In the genomic region with DNA sequence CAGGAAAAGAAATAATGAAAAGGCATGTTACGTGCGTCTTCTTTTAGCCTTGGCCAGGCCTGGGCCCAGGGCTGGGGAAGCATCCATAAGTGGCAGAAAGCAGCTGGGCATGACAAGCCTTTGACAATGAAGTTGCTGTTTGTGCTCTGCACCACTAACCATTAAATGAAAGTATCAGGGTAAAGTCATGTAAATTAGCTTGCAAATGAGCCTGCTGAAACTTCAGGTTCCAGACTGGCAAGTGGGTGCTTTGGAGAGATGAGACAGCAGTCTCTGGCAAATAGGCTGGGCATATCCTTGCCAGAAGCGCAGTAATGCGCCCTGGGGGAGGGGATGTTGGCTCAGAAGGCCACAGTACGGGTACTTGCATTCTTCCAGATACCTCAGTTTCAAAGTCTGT, we compare ENCODE assay signal across 26 cellular contexts. TPM values are rescaled to one million over a fixed set of nuclear protein-coding genes. Genes with fewer than 3 reads are reported as not detected.
A peak's percentile ranks its signal among the peaks of the same experiment; 100 is the strongest.
DNase-seq lines count a peak whose midpoint lies in the region; ATAC-seq lines count a peak whose summit lies in the region.
"Had no signal": no experiment of that assay in that cellular context is flagged by ENCODE, and none has a peak within 500 bp of the region (broad histone marks: within the 10 kb centered on the region; RNA-seq: fewer than 3 reads in every experiment).

No MANE protein-coding gene starts in this region.

- H2BK5ac ChIP-seq in mesenchymal stem cell (ENCODE audit: low read depth, low read length, poor library complexity, severe bottlenecking) = no peak overlapping the region

- H2AK5ac ChIP-seq in mesenchymal stem cell (ENCODE audit: low read length, severe bottlenecking) = no peak overlapping the region

- no peak overlapping the region for H3K23ac ChIP-seq in mesenchymal stem cell (ENCODE audit: low read length in 2 of 2)

- no peaks in the 10 kb centered on the region for H3K9me3 ChIP-seq in mesenchymal stem cell (ENCODE audit: control insufficient read depth, low read length)
- H3K9me3 ChIP-seq: heart left ventricle, prostate gland, SK-N-SH, testis had no signal

- peak overlapping the region in 1 of 2 experiments; percentile 16 for H3K4me3 ChIP-seq in mesenchymal stem cell (ENCODE audit: insufficient read depth in 1 of 2, low read depth in 1 of 2, low read length in 2 of 2)
- H3K4me3 ChIP-seq: heart left ventricle, prostate gland, testis had no signal

- no peaks in the 10 kb centered on the region for H3K4me1 ChIP-seq in mesenchymal stem cell (ENCODE audit: control insufficient read depth, insufficient read depth, low read depth, low read length)
- H3K4me1 ChIP-seq: prostate gland, testis had no signal

- H3K4me1 Mint-ChIP-seq in activated T-cell treated with anti-CD3 and anti-CD28 coated beads, Interleukin-2, amount 50 U/mL, for 4 hours (ENCODE audit: low read depth) = peaks cover 2% of the 10 kb centered on the region

- no peak overlapping the region for H3K9ac ChIP-seq in mesenchymal stem cell (ENCODE audit: low read length)
- H3K9ac ChIP-seq: SK-N-SH had no signal

- H3K4me2 ChIP-seq in mesenchymal stem cell (ENCODE audit: low read length, poor library complexity, severe bottlenecking) = no peak overlapping the region
- H3K4me2 ChIP-seq: SK-N-SH had no signal

- H3K9me3 Mint-ChIP-seq in activated T-cell treated with anti-CD3 and anti-CD28 coated beads, Interleukin-2, amount 50 U/mL, for 4 hours = no peaks in the 10 kb centered on the region
- H3K9me3 Mint-ChIP-seq: activated naive CD8-positive, alpha-beta T cell treated with anti-CD3 and anti-CD28 coated beads, Interleukin-2, amount 50 U/mL, for 24 hours; activated T-cell treated with anti-CD3 and anti-CD28 coated beads, Interleukin-2, amount 50 U/mL, for 24 hours; effector memory CD8-positive, alpha-beta T cell; H9; neural crest cell had no signal

- no peaks in the 10 kb centered on the region for H3K79me1 ChIP-seq in mesenchymal stem cell (replicated peaks; ENCODE audit: low read length, poor library complexity, severe bottlenecking)

- no peak overlapping the region for H3K14ac ChIP-seq in mesenchymal stem cell (ENCODE audit: low read length in 2 of 2)

- H3K4me3 Mint-ChIP-seq in activated T-cell treated with anti-CD3 and anti-CD28 coated beads, Interleukin-2, amount 50 U/mL, for 4 hours = no peak overlapping the region
- H3K4me3 Mint-ChIP-seq: activated naive CD8-positive, alpha-beta T cell treated with anti-CD3 and anti-CD28 coated beads, Interleukin-2, amount 50 U/mL, for 24 hours; activated T-cell treated with anti-CD3 and anti-CD28 coated beads, Interleukin-2, amount 50 U/mL, for 24 hours; effector memory CD8-positive, alpha-beta T cell; H9; neural crest cell had no signal

- ATAC-seq in activated T-cell treated with anti-CD3 and anti-CD28 coated beads, Interleukin-2, amount 50 U/mL, for 4 hours = no peak
- ATAC-seq: activated naive CD8-positive, alpha-beta T cell treated with anti-CD3 and anti-CD28 coated beads, Interleukin-2, amount 50 U/mL, for 24 hours; effector memory CD8-positive, alpha-beta T cell had no signal

- no peaks in the 10 kb centered on the region for H3K36me3 Mint-ChIP-seq in activated T-cell treated with anti-CD3 and anti-CD28 coated beads, Interleukin-2, amount 50 U/mL, for 4 hours (ENCODE audit: insufficient read depth)

- no peaks in the 10 kb centered on the region for H3K27me3 ChIP-seq in mesenchymal stem cell (ENCODE audit: control insufficient read depth in 1 of 2, insufficient read depth in 1 of 2, low read length in 2 of 2)
- H3K27me3 ChIP-seq: brain microvascular endothelial cell, heart left ventricle, testis had no signal

- H2BK15ac ChIP-seq in mesenchymal stem cell (ENCODE audit: low read depth, poor library complexity, severe bottlenecking) = no peak overlapping the region

- H3K27ac ChIP-seq in mesenchymal stem cell (ENCODE audit: low read length, poor library complexity, severe bottlenecking) = no peak overlapping the region
- H3K27ac ChIP-seq: brain microvascular endothelial cell, prostate gland, RWPE1, testis had no signal

- no peak overlapping the region for H3K18ac ChIP-seq in mesenchymal stem cell (ENCODE audit: low read depth in 1 of 2, low read length in 2 of 2)

- no peak overlapping the region for H2BK12ac ChIP-seq in mesenchymal stem cell (ENCODE audit: low read length in 2 of 2)

- no peak overlapping the region for H4K91ac ChIP-seq in mesenchymal stem cell (ENCODE audit: low read length)

- no peak overlapping the region for H2AFZ ChIP-seq in mesenchymal stem cell (ENCODE audit: low read depth, low read length)

- H4K8ac ChIP-seq in mesenchymal stem cell (ENCODE audit: low read length) = no peak overlapping the region

- no peak overlapping the region for H2BK120ac ChIP-seq in mesenchymal stem cell (ENCODE audit: low read depth, low read length)

- DNase-seq in Ammon's horn (ENCODE audit: low spot score) (peak; percentile 76), NCI-H1048 (lab: John Stamatoyannopoulos, UW) (peak; percentile 81), cerebellum (ENCODE audit: low spot score) (peak; percentile 34), nucleus accumbens (lab: John Stamatoyannopoulos, UW) (peak in 45 of 56 donors; percentile 11 to 82 (median 34)), SHP77 (lab: John Stamatoyannopoulos, UW) (no peak), mesenchymal stem cell (no peak), EL (no peak)
- DNase-seq in activated T-cell treated with anti-CD3 and anti-CD28 coated beads, Interleukin-2, amount 50 U/mL, for 4 hours = no peak
- DNase-seq: activated CD4-positive, alpha-beta T cell treated with anti-CD3 and anti-CD28 coated beads for 4 hours; activated naive CD8-positive, alpha-beta T cell treated with anti-CD3 and anti-CD28 coated beads, Interleukin-2, amount 50 U/mL, for 24 hours; activated T-cell treated with anti-CD3 and anti-CD28 coated beads, Interleukin-2, amount 50 U/mL, for 24 hours; AML-193; effector memory CD8-positive, alpha-beta T cell; erythroblast; H9; left cardiac atrium; NCI-H2029; SK-N-SH; stimulated activated CD4-positive, alpha-beta T cell treated with anti-CD3 and anti-CD28 coated beads, Interleukin-15, amount 100 ng/mL, for 24 hours; stimulated activated naive CD4-positive, alpha-beta T cell; testis had no signal

- no peaks in the 10 kb centered on the region for H3K27me3 Mint-ChIP-seq in activated T-cell treated with anti-CD3 and anti-CD28 coated beads, Interleukin-2, amount 50 U/mL, for 4 hours (ENCODE audit: low read depth)
- H3K27me3 Mint-ChIP-seq: activated naive CD8-positive, alpha-beta T cell treated with anti-CD3 and anti-CD28 coated beads, Interleukin-2, amount 50 U/mL, for 24 hours; activated T-cell treated with anti-CD3 and anti-CD28 coated beads, Interleukin-2, amount 50 U/mL, for 24 hours; effector memory CD8-positive, alpha-beta T cell had no signal

- WGBS in mesenchymal stem cell = 92% methylated on average over 5 of the region's 5 CpGs

- no peaks in the 10 kb centered on the region for H3K36me3 ChIP-seq in mesenchymal stem cell (ENCODE audit: control insufficient read depth in 1 of 2, insufficient read depth in 2 of 2, low read depth in 1 of 2, low read length in 2 of 2)
- H3K36me3 ChIP-seq: brain microvascular endothelial cell, heart left ventricle, prostate gland had no signal

- H3K4ac ChIP-seq in mesenchymal stem cell (ENCODE audit: low read depth in 1 of 2, low read length in 2 of 2) = no peak overlapping the region

RNA-seq across cellular contexts. Expression of a gene that starts 40.7 kb away (rescaled TPM):
- total RNA-seq in cerebellum = 50.9 TPM
- under 1 TPM; 0.15 to 0.63 (median 0.26) TPM for total RNA-seq in activated T-cell treated with anti-CD3 and anti-CD28 coated beads, Interleukin-2, amount 50 U/mL, for 4 hours
- polyA plus RNA-seq in mesenchymal stem cell (2013, experiment 1 of 2) = 1.3 TPM
- polyA plus RNA-seq in mesenchymal stem cell (2013, experiment 2 of 2) = 1.3 TPM

RNA-seq across cellular contexts. Expression of a gene that starts 49.4 kb away (rescaled TPM):
- total RNA-seq in cerebellum = 21.1 TPM
- total RNA-seq in activated T-cell treated with anti-CD3 and anti-CD28 coated beads, Interleukin-2, amount 50 U/mL, for 4 hours = 100 to 1,000 TPM; 156 to 169 (median 166) TPM
- polyA plus RNA-seq in mesenchymal stem cell (2013, experiment 1 of 2) = 37.8 TPM
- 40.2 TPM for polyA plus RNA-seq in mesenchymal stem cell (2013, experiment 2 of 2)

Comparison
In these comparisons a context has a peak if more than half of its experiments do, and no peak if none do; other contexts are left out.
1. DNase-seq: peak in Ammon's horn (single experiment), NCI-H1048 (single experiment), cerebellum (single experiment) and nucleus accumbens (45 of 56); none in activated T-cell treated with anti-CD3 and anti-CD28 coated beads, Interleukin-2, amount 50 U/mL, for 4 hours (single experiment), SHP77 (0 of 2), mesenchymal stem cell (single experiment) and EL (single experiment).
2. RNA of a gene that starts 40.7 kb away (total RNA-seq): 50.9 TPM in cerebellum (single experiment); 0.15 to 0.63 TPM in activated T-cell treated with anti-CD3 and anti-CD28 coated beads, Interleukin-2, amount 50 U/mL, for 4 hours; every median in the first group is over 10 times any median in the second.